Comparison of ENCODE assay signal across 34 cellular contexts in the genomic region with DNA sequence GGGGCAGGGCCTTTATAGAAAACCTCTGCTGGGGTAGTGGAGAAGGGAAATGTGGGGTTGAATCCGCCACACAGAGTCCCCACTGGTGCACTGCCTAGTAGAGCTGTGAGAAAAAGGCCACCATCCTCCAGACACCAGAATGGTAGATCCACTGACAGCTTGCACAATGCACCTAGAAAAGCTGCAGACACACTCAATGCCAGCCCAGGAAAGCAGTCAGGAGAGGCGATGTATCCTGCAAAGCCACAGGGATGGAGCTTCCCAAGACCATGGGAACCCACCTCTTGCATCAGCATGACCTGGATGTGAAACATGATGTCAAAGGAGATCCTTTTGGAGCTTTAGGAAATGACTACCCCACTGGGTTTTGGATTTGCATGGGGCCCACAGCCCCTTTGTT.
"Had no signal": no experiment of that assay in that cellular context is flagged by ENCODE, and none has a peak within 500 bp of the region (broad histone marks: within the 10 kb centered on the region; RNA-seq: fewer than 3 reads in every experiment).

No MANE protein-coding gene starts in this region.

- H3K4me3 ChIP-seq: adrenal gland, ascending aorta, body of pancreas, breast epithelium, cardiac muscle cell had no signal

- DNase-seq: activated effector memory CD4-positive, alpha-beta T cell treated with anti-CD3 and anti-CD28 coated beads, Interleukin-2, amount 50 U/mL, for 16 hours; activated effector memory CD4-positive, alpha-beta T cell treated with Interleukin-2 at 50 U/mL for 16 hours; activated gamma-delta T cell; activated gamma-delta T cell treated with Interleukin-2 at 50 U/mL for 16 hours; activated naive CD4-positive, alpha-beta T cell; activated naive CD4-positive, alpha-beta T cell treated with anti-CD3 and anti-CD28 coated beads for 36 hours; activated naive CD4-positive, alpha-beta T cell treated with anti-CD3 and anti-CD28 coated beads, Interleukin-2, amount 10 ng/mL, durations not matched to agents 7 days and 5 days; activated naive CD4-positive, alpha-beta T cell treated with anti-CD3 and anti-CD28 coated beads, Interleukin-2, amount 50 U/mL, for 16 hours; activated naive CD4-positive, alpha-beta T cell treated with Interleukin-2 at 50 U/mL for 16 hours; activated naive CD8-positive, alpha-beta T cell treated with anti-CD3 and anti-CD28 coated beads for 36 hours; activated naive CD8-positive, alpha-beta T cell treated with anti-CD3 and anti-CD28 coated beads, Interleukin-2, amount 10 ng/mL, durations not matched to agents 7 days and 5 days; activated naive CD8-positive, alpha-beta T cell treated with anti-CD3 and anti-CD28 coated beads, Interleukin-2, amount 50 U/mL, for 24 hours; activated T-cell treated with anti-CD3 and anti-CD28 coated beads, Interleukin-2, amount 50 U/mL, for 1 hour; activated T-cell treated with anti-CD3 and anti-CD28 coated beads, Interleukin-2, amount 50 U/mL, for 24 hours; activated T-cell treated with anti-CD3 and anti-CD28 coated beads, Interleukin-2, amount 50 U/mL, for 4 hours; activated T-cell treated with anti-CD3 and anti-CD28 coated beads, Interleukin-2, amount 50 U/mL, for 48 hours; activated T-cell treated with anti-CD3 and anti-CD28 coated beads, Interleukin-2, amount 50 U/mL, for 72 hours; adrenal gland; amniotic stem cell; amygdala; anterior cingulate cortex; aorta; body of pancreas; brain microvascular endothelial cell; caudate nucleus; central memory CD4-positive, alpha-beta T cell; cerebellar nuclear complex had no signal

- H3K36me3 ChIP-seq: adrenal gland, ascending aorta, brain microvascular endothelial cell, breast epithelium, cardiac muscle cell had no signal

- FAIRE-seq: astrocyte, bronchial epithelial cell had no signal

- H3K27me3 ChIP-seq: adrenal gland, ascending aorta, body of pancreas, brain microvascular endothelial cell, breast epithelium, cardiac muscle cell had no signal

- H3K4me1 ChIP-seq: adrenal gland, ascending aorta, body of pancreas, breast epithelium had no signal

- ATAC-seq: activated naive CD4-positive, alpha-beta T cell treated with anti-CD3 and anti-CD28 coated beads, Interleukin-2, amount 50 U/mL, for 72 hours; activated naive CD8-positive, alpha-beta T cell treated with anti-CD3 and anti-CD28 coated beads, Interleukin-2, amount 50 U/mL, for 24 hours; activated T-cell treated with anti-CD3 and anti-CD28 coated beads, Interleukin-2, amount 50 U/mL, for 4 hours; activated T-cell treated with anti-CD3 and anti-CD28 coated beads, Interleukin-2, amount 50 U/mL, for 72 hours; activated T-helper 17 cell treated with anti-CD3 and anti-CD28 coated beads, Interleukin-2, amount 50 U/mL, for 72 hours; body of pancreas had no signal

- H3K27ac ChIP-seq: adrenal gland, ascending aorta, body of pancreas, brain microvascular endothelial cell, breast epithelium, cardiac muscle cell had no signal

- H3K9me3 ChIP-seq: adrenal gland, body of pancreas had no signal
